ENCODE assay signal across 15 cellular contexts in the genomic region with DNA sequence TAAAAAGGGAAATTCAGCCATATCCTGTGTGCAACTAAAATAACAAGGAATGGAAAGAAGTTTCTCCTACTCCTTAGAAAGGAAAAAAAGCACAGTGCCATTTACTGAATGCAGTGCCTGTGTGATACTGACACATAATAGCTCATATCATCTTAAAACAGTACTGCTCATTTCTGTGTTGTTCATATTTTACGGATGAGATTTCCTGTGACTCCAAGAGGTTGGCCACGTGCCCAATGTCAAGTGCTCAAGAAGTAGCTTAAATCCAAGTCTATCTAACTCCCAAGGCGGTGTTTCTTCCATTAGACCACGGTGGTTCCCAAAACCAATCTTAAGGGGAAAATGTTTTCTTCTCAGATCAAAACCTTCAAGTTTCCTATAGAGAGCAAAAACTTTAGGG. TPM values are rescaled to one million over a fixed set of nuclear protein-coding genes. Genes with fewer than 3 reads are reported as not detected.
A peak's percentile ranks its signal among the peaks of the same experiment; 100 is the strongest.
DNase-seq lines count a peak whose midpoint lies in the region; ATAC-seq and TF ChIP-seq lines count a peak whose summit lies in the region.
"Had no signal": no experiment of that assay in that cellular context is flagged by ENCODE, and none has a peak within 500 bp of the region (broad histone marks: within the 10 kb centered on the region; RNA-seq: fewer than 3 reads in every experiment).

No MANE protein-coding gene starts in this region.

- peak overlapping the region; percentile 67 for H3K4me2 ChIP-seq in osteoblast (ENCODE audit: insufficient read depth, low read length)

- H3K4me1 ChIP-seq in osteoblast (ENCODE audit: insufficient read depth, low read length) = peaks cover 10% of the 10 kb centered on the region

- H3K27me3 ChIP-seq in osteoblast (ENCODE audit: insufficient read depth, low read length) = peaks cover 12% of the 10 kb centered on the region

- TF ChIP-seq CTCF in osteoblast (IDR thresholded peaks at IDR 0.05; ENCODE audit: extremely low read depth, low read depth, low read length) = no peak

- H2AFZ ChIP-seq in osteoblast (ENCODE audit: low read length) = peak overlapping the region; percentile 79

- H3K79me2 ChIP-seq in osteoblast (ENCODE audit: insufficient read depth, low read length) = no peaks in the 10 kb centered on the region

- no peaks in the 10 kb centered on the region for H3K9me3 ChIP-seq in osteoblast (ENCODE audit: low read depth, low read length)

- DNase-seq in EL = peak; percentile 81
- peak; percentile 65 for DNase-seq in NCI-H226
- peak; percentile 43 for DNase-seq in dedifferentiated amniotic fluid mesenchymal stem cell (ENCODE audit: extremely low spot score)
- no peak for DNase-seq in osteoblast (ENCODE audit: insufficient read length, low spot score, missing footprints)
- DNase-seq in stimulated activated CD4-positive, alpha-beta T cell treated with anti-CD3 and anti-CD28 coated beads, Interleukin-2, amount 100 ng/mL, for 24 hours = no peak
- no peak for DNase-seq in T-helper 9 cell
- no peak for DNase-seq in middle frontal gyrus (ENCODE audit: extremely low spot score, low spot score)
- DNase-seq: CD8-positive, alpha-beta memory T cell; cortex of kidney; NCI-H2029 treated with DMSO at 0.1 percent for 48 hours; stimulated activated CD4-positive, alpha-beta T cell treated with anti-CD3 and anti-CD28 coated beads, Interleukin-4, amount 100 ng/mL, for 24 hours; stimulated activated naive CD8-positive, alpha-beta T cell treated with anti-CD3 and anti-CD28 coated beads, Interleukin-15, amount 100 ng/mL, for 72 hours had no signal

- peak overlapping the region; percentile 24 for H3K4me3 ChIP-seq in osteoblast (ENCODE audit: insufficient read depth, low read length)

- H4K20me1 ChIP-seq in osteoblast (ENCODE audit: insufficient read depth, low read length) = no peaks in the 10 kb centered on the region

- H3K36me3 ChIP-seq in osteoblast (ENCODE audit: insufficient read depth, low read length) = no peaks in the 10 kb centered on the region

- H3K27ac ChIP-seq in osteoblast (ENCODE audit: low read depth, low read length) = no peak overlapping the region

- ATAC-seq in GM18870 (IDR thresholded peaks at IDR 0.05; ENCODE audit: unreplicated experiment) = no peak
- ATAC-seq: HCT116; HepG2; stimulated activated naive CD8-positive, alpha-beta T cell treated with anti-CD3 and anti-CD28 coated beads, Interleukin-15, amount 100 ng/mL, for 72 hours had no signal

RNA-seq across cellular contexts. Expression of a gene that starts 20.0 kb away (rescaled TPM):
- total RNA-seq in osteoblast = under 0.01 TPM in 2 replicates

Comparison
In these comparisons a context has a peak if more than half of its experiments do, and no peak if none do; other contexts are left out.
1. DNase-seq: peak in EL (single experiment), NCI-H226 (single experiment) and dedifferentiated amniotic fluid mesenchymal stem cell (single experiment); none in osteoblast (single experiment), stimulated activated CD4-positive, alpha-beta T cell treated with anti-CD3 and anti-CD28 coated beads, Interleukin-2, amount 100 ng/mL, for 24 hours (0 of 2), T-helper 9 cell (single experiment) and middle frontal gyrus (single experiment).